In genomic region chrX:9493936-9494335, GRCh38 we compare ENCODE assay signal across 18 cellular contexts. TPM values are rescaled to one million over a fixed set of nuclear protein-coding genes. Genes with fewer than 3 reads are reported as not detected.
A peak's percentile ranks its signal among the peaks of the same experiment; 100 is the strongest.
DNase-seq lines count a peak whose midpoint lies in the region; TF ChIP-seq lines count a peak whose summit lies in the region.
"Had no signal": no experiment of that assay in that cellular context is flagged by ENCODE, and none has a peak within 500 bp of the region (broad histone marks: within the 10 kb centered on the region; RNA-seq: fewer than 3 reads in every experiment).

No MANE protein-coding gene starts in this region.

- H3K36me3 ChIP-seq in endodermal cell (ENCODE audit: control insufficient read depth, insufficient read depth, low read length): no peaks in the 10 kb centered on the region
- H3K36me3 ChIP-seq: Peyer's patch had no signal

- no peak overlapping the region for H3K4me3 Mint-ChIP-seq in endodermal cell
- no peak overlapping the region for H3K4me3 Mint-ChIP-seq in activated T-cell treated with anti-CD3 and anti-CD28 coated beads, Interleukin-2, amount 50 U/mL, for 24 hours
- H3K4me3 Mint-ChIP-seq: B cell had no signal

- no peak for TF ChIP-seq CTCF in astrocyte of the spinal cord (IDR thresholded peaks at IDR 0.05; ENCODE audit: low read depth, low read length)
- no peak for TF ChIP-seq CTCF in endodermal cell (conservative IDR thresholded peaks at IDR 0.05)
- TF ChIP-seq CTCF in foreskin fibroblast (IDR thresholded peaks at IDR 0.05; ENCODE audit: low read depth, low read length): no peak

- DNase-seq in HK-2 (ENCODE audit: unreplicated experiment) (peak; percentile 4), astrocyte of the spinal cord (ENCODE audit: low read depth, low spot score) (peak; percentile 16), kidney tubule cell (ENCODE audit: low spot score) (peak; percentile 52), endodermal cell (no peak), A172 (ENCODE audit: low spot score) (no peak), foreskin fibroblast (no peak)
- DNase-seq in activated T-cell treated with anti-CD3 and anti-CD28 coated beads, Interleukin-2, amount 50 U/mL, for 24 hours: no peak
- DNase-seq: COR-L47; DMS 273 treated with DMSO at 0.1 percent for 48 hours; GDM1; GOT3; NCI-H1105; NCI-H2081 treated with DMSO at 0.1 percent for 48 hours; NCI-H510A; NCI-H748 treated with DMSO at 0.1 percent for 48 hours; NK-92 treated with Interleukin-12 subunit alpha and Interleukin-12 subunit beta, amount 100 ng/mL, for 24 hours; Peyer's patch had no signal

- H3K9ac ChIP-seq in endodermal cell (ENCODE audit: extremely low read depth, low read length, poor library complexity, severe bottlenecking): no peak overlapping the region

- no peaks in the 10 kb centered on the region for H3K4me1 ChIP-seq in endodermal cell (ENCODE audit: control insufficient read depth, insufficient read depth, low read length)
- H3K4me1 ChIP-seq: Peyer's patch had no signal

- no peaks in the 10 kb centered on the region for H3K36me3 Mint-ChIP-seq in endodermal cell (ENCODE audit: low read depth)
- H3K36me3 Mint-ChIP-seq in activated T-cell treated with anti-CD3 and anti-CD28 coated beads, Interleukin-2, amount 50 U/mL, for 24 hours (ENCODE audit: low read depth): peaks cover 12% of the 10 kb centered on the region

- H3K9me3 ChIP-seq in endodermal cell (ENCODE audit: control insufficient read depth, low read length): no peaks in the 10 kb centered on the region
- H3K9me3 ChIP-seq: Peyer's patch had no signal

- H3K27me3 ChIP-seq in endodermal cell (ENCODE audit: control insufficient read depth, insufficient read depth, low read length, poor library complexity, severe bottlenecking): no peaks in the 10 kb centered on the region
- H3K27me3 ChIP-seq: Peyer's patch had no signal

- no peak overlapping the region for H3K27ac Mint-ChIP-seq in endodermal cell
- no peak overlapping the region for H3K27ac Mint-ChIP-seq in activated T-cell treated with anti-CD3 and anti-CD28 coated beads, Interleukin-2, amount 50 U/mL, for 24 hours
- H3K27ac Mint-ChIP-seq: B cell had no signal

- H3K4me3 ChIP-seq in astrocyte of the spinal cord (ENCODE audit: low read depth, low read length) (no peak overlapping the region), endodermal cell (ENCODE audit: low read length) (no peak overlapping the region), foreskin fibroblast (ENCODE audit: low read depth in 1 of 2, low read length in 2 of 2) (no peak overlapping the region)
- H3K4me3 ChIP-seq: Peyer's patch had no signal

- 90% methylated on average over 4 of the region's 5 CpGs; no CpG with 5 or more reads in 1 of the 2 experiments for WGBS in endodermal cell (ENCODE audit: insufficient coverage in 1 of 2, insufficient read length in 1 of 2), 2 experiments

- H3K27ac ChIP-seq in endodermal cell (ENCODE audit: low read depth, low read length): no peak overlapping the region
- H3K27ac ChIP-seq: Peyer's patch had no signal

- no peaks in the 10 kb centered on the region for H3K27me3 Mint-ChIP-seq in endodermal cell (ENCODE audit: insufficient read depth)
- H3K27me3 Mint-ChIP-seq in activated T-cell treated with anti-CD3 and anti-CD28 coated beads, Interleukin-2, amount 50 U/mL, for 24 hours: no peaks in the 10 kb centered on the region
- H3K27me3 Mint-ChIP-seq: B cell had no signal

- peaks cover 4% of the 10 kb centered on the region for H3K4me1 Mint-ChIP-seq in endodermal cell
- H3K4me1 Mint-ChIP-seq in activated T-cell treated with anti-CD3 and anti-CD28 coated beads, Interleukin-2, amount 50 U/mL, for 24 hours (ENCODE audit: low read depth): peaks cover 30% of the 10 kb centered on the region

- peaks cover 45% of the 10 kb centered on the region for H3K9me3 Mint-ChIP-seq in endodermal cell
- no peaks in the 10 kb centered on the region for H3K9me3 Mint-ChIP-seq in activated T-cell treated with anti-CD3 and anti-CD28 coated beads, Interleukin-2, amount 50 U/mL, for 24 hours

- in situ Hi-C loops in astrocyte of the spinal cord (cut with HindIII; ENCODE audit: low sequenced_read_pairs): no loop called here

RNA-seq across cellular contexts. Expression of gene TBL1X, which starts 29.1 kb away (rescaled TPM):
- total RNA-seq in endodermal cell: 10 to 100 TPM; 19.1 to 24.1 TPM
- 26.9 TPM for polyA plus RNA-seq in endodermal cell (2013, experiment 1 of 2)
- 23.8 TPM for polyA plus RNA-seq in endodermal cell (2013, experiment 2 of 2)
- 3.1 and 4.5 TPM in 2 replicates for total RNA-seq in A172 (2014; rRNA removed; shearing (Covaris generic))

Comparison
In these comparisons a context has a peak if more than half of its experiments do, and no peak if none do; other contexts are left out.
1. DNase-seq: peak in HK-2 (single experiment), astrocyte of the spinal cord (single experiment) and kidney tubule cell (single experiment); none in endodermal cell (single experiment), A172 (single experiment), foreskin fibroblast (0 of 2) and activated T-cell treated with anti-CD3 and anti-CD28 coated beads, Interleukin-2, amount 50 U/mL, for 24 hours (single experiment).